ENCODE assay signal across 8 cellular contexts in the genomic region with DNA sequence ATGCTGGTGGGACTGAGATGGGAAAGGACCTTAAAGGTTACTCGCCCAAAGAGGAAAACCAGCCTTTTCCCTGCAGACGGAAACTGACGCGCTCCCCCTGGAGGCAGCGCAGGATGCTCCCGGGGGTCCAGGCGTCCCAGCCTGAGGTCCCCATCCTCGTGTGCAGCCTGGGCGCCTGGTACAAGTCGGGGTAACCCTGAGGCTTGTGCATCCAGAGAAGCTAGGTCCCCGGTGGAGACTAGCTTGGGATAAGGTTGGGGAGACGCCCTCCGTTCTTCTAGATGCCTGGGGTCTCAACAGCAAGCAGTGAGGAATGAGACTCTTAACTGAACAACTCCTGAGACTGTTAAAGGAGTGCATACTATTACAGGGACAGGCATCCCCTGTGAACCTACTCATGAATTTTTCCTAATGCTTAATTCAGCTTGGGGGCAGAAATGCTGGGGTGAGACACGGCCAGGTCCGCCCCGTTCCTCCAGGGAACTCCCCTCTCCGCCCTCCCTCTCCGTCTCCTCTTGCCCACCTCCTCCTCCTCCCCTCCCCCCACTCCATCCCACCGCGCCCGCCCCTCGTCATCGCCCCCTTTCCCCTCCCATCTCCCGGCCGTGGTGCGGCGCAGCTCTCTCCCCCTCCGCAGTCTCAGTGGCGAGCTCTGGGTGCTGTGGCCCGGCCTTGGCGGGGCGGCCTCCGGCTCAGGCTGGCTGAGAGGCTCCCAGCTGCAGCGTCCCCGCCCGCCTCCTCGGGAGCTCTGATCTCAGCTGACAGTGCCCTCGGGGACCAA. TPM values are rescaled to one million over a fixed set of nuclear protein-coding genes. Genes with fewer than 3 reads are reported as not detected.
DNase-seq lines count a peak whose midpoint lies in the region; ATAC-seq and TF ChIP-seq lines count a peak whose summit lies in the region.

A gene with protein sequence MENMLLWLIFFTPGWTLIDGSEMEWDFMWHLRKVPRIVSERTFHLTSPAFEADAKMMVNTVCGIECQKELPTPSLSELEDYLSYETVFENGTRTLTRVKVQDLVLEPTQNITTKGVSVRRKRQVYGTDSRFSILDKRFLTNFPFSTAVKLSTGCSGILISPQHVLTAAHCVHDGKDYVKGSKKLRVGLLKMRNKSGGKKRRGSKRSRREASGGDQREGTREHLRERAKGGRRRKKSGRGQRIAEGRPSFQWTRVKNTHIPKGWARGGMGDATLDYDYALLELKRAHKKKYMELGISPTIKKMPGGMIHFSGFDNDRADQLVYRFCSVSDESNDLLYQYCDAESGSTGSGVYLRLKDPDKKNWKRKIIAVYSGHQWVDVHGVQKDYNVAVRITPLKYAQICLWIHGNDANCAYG (plus strand): TSS at position 634 of the 781 bp plus-strand sequence. CDS start 10,908 bp downstream, outside the sequence.

- no peak within 1 kb of the TSS for H2BK5ac ChIP-seq in neuronal stem cell (ENCODE audit: low read length)

- peak; percentile 24 to 76 (median 56) for TF ChIP-seq CTCF in gastroesophageal sphincter (IDR thresholded peaks at IDR 0.05)

- H2AFZ ChIP-seq in neuronal stem cell (ENCODE audit: low read length) = peak within 1 kb of the TSS; percentile 91

- H2BK15ac ChIP-seq in neuronal stem cell (ENCODE audit: low read length) = no peak within 1 kb of the TSS

- no peak within 1 kb of the TSS for H2BK12ac ChIP-seq in neuronal stem cell (ENCODE audit: low read length)

- H3K27me3 Mint-ChIP-seq in CD8-positive, alpha-beta memory T cell = peaks cover 4 to 47% of the 10 kb centered on the region in 2 donors
- peaks cover 53% of the 10 kb centered on the region for H3K27me3 Mint-ChIP-seq in activated T-cell treated with anti-CD3 and anti-CD28 coated beads, Interleukin-2, amount 50 U/mL, for 4 hours (ENCODE audit: low read depth)

- no peak within 1 kb of the TSS for H2AK5ac ChIP-seq in neuronal stem cell (ENCODE audit: low read depth, low read length)

- TF ChIP-seq POLR2A in gastroesophageal sphincter (IDR thresholded peaks at IDR 0.05) = no peak

- peaks cover 7 to 16% (median 12%) of the 10 kb centered on the region in 3 donors for H3K4me1 Mint-ChIP-seq in CD8-positive, alpha-beta memory T cell
- H3K4me1 Mint-ChIP-seq in activated T-cell treated with anti-CD3 and anti-CD28 coated beads, Interleukin-2, amount 50 U/mL, for 4 hours (ENCODE audit: low read depth) = peaks cover 8% of the 10 kb centered on the region

- H3K79me1 ChIP-seq in neuronal stem cell (ENCODE audit: low read depth, low read length) = no peaks in the 10 kb centered on the region

- ATAC-seq in GM19438 (IDR thresholded peaks at IDR 0.05; ENCODE audit: low read depth, unreplicated experiment) (peak; percentile 66), gastroesophageal sphincter (peak; percentile 82), GM19395 (IDR thresholded peaks at IDR 0.05; ENCODE audit: unreplicated experiment) (no peak), HG02763 (IDR thresholded peaks at IDR 0.05; ENCODE audit: unreplicated experiment) (no peak)
- peak; percentile 56 to 72 for ATAC-seq in activated T-cell treated with anti-CD3 and anti-CD28 coated beads, Interleukin-2, amount 50 U/mL, for 4 hours

- H4K91ac ChIP-seq in neuronal stem cell (ENCODE audit: low read depth, low read length, poor library complexity) = no peak within 1 kb of the TSS

- no peak for TF ChIP-seq EP300 in gastroesophageal sphincter (IDR thresholded peaks at IDR 0.05)

- no peak within 1 kb of the TSS for H2BK120ac ChIP-seq in neuronal stem cell (ENCODE audit: low read depth, low read length)

- H3K14ac ChIP-seq in neuronal stem cell (ENCODE audit: low read length) = no peak within 1 kb of the TSS

- DNase-seq in CD8-positive, alpha-beta memory T cell = peak in 3 of 5 donors; percentile 1 to 10 (median 9)
- DNase-seq in NCI-H146 (lab: John Stamatoyannopoulos, UW) (peak; percentile 45), neuronal stem cell (ENCODE audit: low spot score) (peak; percentile 77)
- no peak for DNase-seq in activated T-cell treated with anti-CD3 and anti-CD28 coated beads, Interleukin-2, amount 50 U/mL, for 4 hours

- H3K27me3 ChIP-seq in CD8-positive, alpha-beta memory T cell (ENCODE audit: insufficient read depth, low read length, poor library complexity, severe bottlenecking) = no peaks in the 10 kb centered on the region
- H3K27me3 ChIP-seq in gastroesophageal sphincter (no peaks in the 10 kb centered on the region), neuronal stem cell (ENCODE audit: control insufficient read depth in 3 of 3, insufficient read depth in 3 of 3, low read depth in 1 of 3, low read length in 3 of 3) (peaks cover 0 to 16% (median 0%) of the 10 kb centered on the region in 3 experiments)

- H3K4me1 ChIP-seq in CD8-positive, alpha-beta memory T cell (ENCODE audit: insufficient read depth, low read length) = no peaks in the 10 kb centered on the region
- H3K4me1 ChIP-seq in gastroesophageal sphincter (peaks cover 0 to 34% (median 3%) of the 10 kb centered on the region in 3 donors), neuronal stem cell (ENCODE audit: control insufficient read depth in 2 of 2, insufficient read depth in 1 of 2, low read depth in 1 of 2, low read length in 2 of 2) (peaks cover 0 to 3% of the 10 kb centered on the region in 2 donors)

- H3K27ac Mint-ChIP-seq in CD8-positive, alpha-beta memory T cell = peak within 1 kb of the TSS in 6 of 8 donors; percentile 9 to 89 (median 54)

- H3K4me2 ChIP-seq in neuronal stem cell (ENCODE audit: insufficient read depth, low read length, poor library complexity, severe bottlenecking) = peak within 1 kb of the TSS; percentile 74

- H3K27ac ChIP-seq in CD8-positive, alpha-beta memory T cell (ENCODE audit: low read depth, low read length) = no peak within 1 kb of the TSS
- H3K27ac ChIP-seq in gastroesophageal sphincter (peak within 1 kb of the TSS in 3 of 4 donors; percentile 41 to 62 (median 42)), neuronal stem cell (replicated peaks; ENCODE audit: low read length) (peak within 1 kb of the TSS; percentile 52)

- peak within 1 kb of the TSS; percentile 73 for H3K18ac ChIP-seq in neuronal stem cell (ENCODE audit: low read length)

- H3K9me3 Mint-ChIP-seq in CD8-positive, alpha-beta memory T cell = no peaks in the 10 kb centered on the region
- H3K9me3 Mint-ChIP-seq in activated T-cell treated with anti-CD3 and anti-CD28 coated beads, Interleukin-2, amount 50 U/mL, for 4 hours = no peaks in the 10 kb centered on the region

- peak within 1 kb of the TSS; percentile 65 to 92 (median 77) for H3K4me3 Mint-ChIP-seq in CD8-positive, alpha-beta memory T cell
- H3K4me3 Mint-ChIP-seq in activated T-cell treated with anti-CD3 and anti-CD28 coated beads, Interleukin-2, amount 50 U/mL, for 4 hours = peak within 1 kb of the TSS; percentile 29

- CTCF ChIA-PET in CD8-positive, alpha-beta memory T cell (lab: Charles Lee) = interaction anchor here (1.3 to 1.8 kb wide), 4 partner anchors 24 to 1241 kb away, joined by 3 to 9 read pairs (median 4); a partner anchor contains a TSS

- no peaks in the 10 kb centered on the region for H3K36me3 ChIP-seq in CD8-positive, alpha-beta memory T cell (ENCODE audit: insufficient read depth, low read length)
- no peaks in the 10 kb centered on the region for H3K36me3 ChIP-seq in gastroesophageal sphincter
- no peaks in the 10 kb centered on the region for H3K36me3 ChIP-seq in neuronal stem cell (replicated peaks in 1 of 2; ENCODE audit: control insufficient read depth in 2 of 2, insufficient read depth in 2 of 2, low read length in 2 of 2)

- no peak within 1 kb of the TSS for H3K4me3 ChIP-seq in CD8-positive, alpha-beta memory T cell (ENCODE audit: low read length)
- H3K4me3 ChIP-seq in gastroesophageal sphincter = peak within 1 kb of the TSS; percentile 51 to 53
- peak within 1 kb of the TSS; percentile 37 to 80 for H3K4me3 ChIP-seq in neuronal stem cell (ENCODE audit: low read length in 2 of 2)

- no peak within 1 kb of the TSS for H3K23ac ChIP-seq in neuronal stem cell (ENCODE audit: low read depth, low read length, poor library complexity)

- no peak within 1 kb of the TSS for H3K4ac ChIP-seq in neuronal stem cell (ENCODE audit: low read length)

- POLR2A ChIA-PET in CD8-positive, alpha-beta memory T cell (lab: Charles Lee) = no interaction called here

- H3K9me3 ChIP-seq in CD8-positive, alpha-beta memory T cell (ENCODE audit: low read length) = no peaks in the 10 kb centered on the region
- H3K9me3 ChIP-seq in gastroesophageal sphincter (no peaks in the 10 kb centered on the region), neuronal stem cell (replicated peaks in 1 of 2; ENCODE audit: control insufficient read depth in 2 of 2, insufficient read depth in 1 of 2, low read depth in 1 of 2, low read length in 2 of 2) (no peaks in the 10 kb centered on the region)

- WGBS in gastroesophageal sphincter (ENCODE audit: low coverage in 1 of 2), 2 donors = 3 to 6% methylated on average over 6 to 10 of the region's 38 CpGs
- WGBS in neuronal stem cell (ENCODE audit: extremely low coverage in 2 of 2, insufficient read length in 2 of 2, insufficient replicate concordance in 1 of 2), 2 donors = no CpG with 5 or more reads among the region's 38 CpGs

- H3K36me3 Mint-ChIP-seq in CD8-positive, alpha-beta memory T cell = peaks cover 0 to 3% (median 0%) of the 10 kb centered on the region in 3 donors
- no peaks in the 10 kb centered on the region for H3K36me3 Mint-ChIP-seq in activated T-cell treated with anti-CD3 and anti-CD28 coated beads, Interleukin-2, amount 50 U/mL, for 4 hours (ENCODE audit: insufficient read depth)

- no peak within 1 kb of the TSS for H3K9ac ChIP-seq in neuronal stem cell (ENCODE audit: low read depth, low read length, poor library complexity)

- H4K8ac ChIP-seq in neuronal stem cell (ENCODE audit: low read depth, low read length) = no peak within 1 kb of the TSS

RNA-seq across cellular contexts. Expression of the gene that starts here (rescaled TPM):
- not detected for total RNA-seq in CD8-positive, alpha-beta memory T cell
- 6.5 TPM for polyA plus RNA-seq in CD8-positive, alpha-beta memory T cell
- not detected for total RNA-seq in activated T-cell treated with anti-CD3 and anti-CD28 coated beads, Interleukin-2, amount 50 U/mL, for 4 hours
- total RNA-seq in gastroesophageal sphincter = 1 to 10 TPM in 1 of 4 donors, under 1 TPM in 3; 0.40 to 1.2 (median 0.46) TPM
- 0.66 TPM for polyA plus RNA-seq in neuronal stem cell (2013, experiment 1 of 2)
- 0.58 TPM for polyA plus RNA-seq in neuronal stem cell (2013, experiment 2 of 2)

Comparison
In these comparisons a context has a peak if more than half of its experiments do, and no peak if none do; other contexts are left out.
1. Peak in ATAC-seq in activated T-cell treated with anti-CD3 and anti-CD28 coated beads, Interleukin-2, amount 50 U/mL, for 4 hours; RNA of the gene not detected or under 1 TPM.
2. ATAC-seq: peak in GM19438 (single experiment) and gastroesophageal sphincter (single experiment); none in GM19395 (single experiment) and HG02763 (single experiment).